Comparison of ENCODE assay signal across 14 cellular contexts in the genomic region with DNA sequence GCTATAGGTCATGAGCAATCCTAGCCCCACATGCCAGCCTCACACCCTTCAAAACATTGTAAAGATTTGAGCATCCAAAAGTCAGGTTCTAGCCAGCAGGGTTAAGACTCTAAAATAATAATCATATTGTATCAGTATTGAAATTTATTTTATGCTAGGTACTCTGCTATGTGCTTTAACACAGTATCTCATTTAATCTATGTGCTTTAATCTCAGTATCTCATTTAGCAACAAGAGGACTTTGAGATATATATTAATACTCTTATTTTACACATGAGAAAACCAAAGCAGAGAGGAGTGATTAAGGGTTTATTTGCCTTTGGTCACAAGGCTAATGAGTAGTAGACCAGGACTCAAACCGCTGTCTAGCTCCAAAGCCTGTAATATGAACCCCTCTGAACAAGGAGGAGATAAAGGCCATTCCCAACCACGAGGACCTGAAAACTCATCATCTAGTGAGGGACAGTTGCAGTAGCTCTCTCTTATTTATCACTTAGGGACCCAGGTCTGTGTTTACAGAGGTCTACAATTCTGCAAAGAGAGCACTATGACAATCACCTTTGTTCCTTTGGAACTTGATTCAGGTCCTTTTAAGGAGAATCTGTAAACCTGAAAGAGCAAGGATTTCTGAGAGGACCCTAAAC.
DNase-seq lines count a peak whose midpoint lies in the region; ATAC-seq and TF ChIP-seq lines count a peak whose summit lies in the region.
"Had no signal": no experiment of that assay in that cellular context is flagged by ENCODE, and none has a peak within 500 bp of the region (broad histone marks: within the 10 kb centered on the region; RNA-seq: fewer than 3 reads in every experiment).

No MANE protein-coding gene starts in this region.

- DNase-seq in left ventricle myocardium inferior = no peak
- DNase-seq in Right ventricle myocardium inferior (ENCODE audit: missing footprints) = no peak
- DNase-seq in RWPE1 (ENCODE audit: low spot score) = no peak
- DNase-seq in hepatocyte (ENCODE audit: low spot score) = no peak
- no peak for DNase-seq in transverse colon
- DNase-seq in epidermal melanocyte (ENCODE audit: insufficient read length, low spot score) = no peak
- DNase-seq in stimulated activated CD4-positive, alpha-beta T cell treated with anti-CD3 and anti-CD28 coated beads, Interleukin-4, amount 100 ng/mL, for 24 hours = no peak
- DNase-seq in lower leg skin (ENCODE audit: low spot score in 2 of 2) = no peak
- DNase-seq: activated CD4-positive, alpha-beta T cell treated with anti-CD3 and anti-CD28 coated beads for 48 hours; activated T-cell treated with anti-CD3 and anti-CD28 coated beads, Interleukin-2, amount 50 U/mL, for 48 hours; DMS153; MM.1S; NCI-H2171; T-cell had no signal

- no peak for TF ChIP-seq EP300 in transverse colon (IDR thresholded peaks at IDR 0.05; ENCODE audit: low read depth)

- H3K4me1 ChIP-seq in left ventricle myocardium inferior = peaks cover 47% of the 10 kb centered on the region
- peaks cover 30% of the 10 kb centered on the region for H3K4me1 ChIP-seq in hepatocyte (ENCODE audit: insufficient read depth)
- peaks cover 0 to 28% (median 22%) of the 10 kb centered on the region in 4 donors for H3K4me1 ChIP-seq in transverse colon

- POLR2A ChIA-PET in RWPE1 (lab: Yijun Ruan, JAX; ENCODE audit: low non-redundant PET) = no interaction called here

- H3K27me3 ChIP-seq in left ventricle myocardium inferior (ENCODE audit: low read depth) (no peaks in the 10 kb centered on the region), hepatocyte (no peaks in the 10 kb centered on the region), transverse colon (no peaks in the 10 kb centered on the region)

- H3K9me3 ChIP-seq in left ventricle myocardium inferior (replicated peaks) = peaks cover 2% of the 10 kb centered on the region
- no peaks in the 10 kb centered on the region for H3K9me3 ChIP-seq in hepatocyte (ENCODE audit: low read depth)
- no peaks in the 10 kb centered on the region for H3K9me3 ChIP-seq in transverse colon

- H3K79me2 ChIP-seq in hepatocyte = no peaks in the 10 kb centered on the region

- in situ Hi-C loops in transverse colon (cut with MboI; ENCODE audit: low pct_ligation_motif_present in 1 of 4, low pct_unique_long_range_greater_than_20kb in 1 of 4, low sequenced_read_pairs in 3 of 4) = no loop called here

- no peaks in the 10 kb centered on the region for H3K9me2 ChIP-seq in hepatocyte (replicated peaks; ENCODE audit: insufficient read depth)

- no peak overlapping the region for H3K4me3 ChIP-seq in left ventricle myocardium inferior
- H3K4me3 ChIP-seq in hepatocyte = no peak overlapping the region
- no peak overlapping the region for H3K4me3 ChIP-seq in transverse colon
- no peak overlapping the region for H3K4me3 ChIP-seq in lower leg skin (ENCODE audit: low read depth, poor library complexity, severe bottlenecking)

- CTCF ChIA-PET in RWPE1 (lab: Yijun Ruan, JAX) = interaction anchor here (1.2 kb wide), 1 partner anchor 24 kb away, joined by 3 read pairs; no protein-coding TSS in a partner anchor

- intact Hi-C loops in left ventricle myocardium inferior (cut with micrococcal nuclease) (no loop called here), Right ventricle myocardium inferior (cut with DNase I) (no loop called here), transverse colon (cut with DNase I; ENCODE audit: low total_unique reads) (no loop called here), lower leg skin (cut with DNase I; ENCODE audit: low total_unique reads) (no loop called here)

- H3K36me3 ChIP-seq in left ventricle myocardium inferior (no peaks in the 10 kb centered on the region), hepatocyte (replicated peaks; ENCODE audit: insufficient read depth, low read depth) (no peaks in the 10 kb centered on the region), transverse colon (no peaks in the 10 kb centered on the region)

- no peaks in the 10 kb centered on the region for H4K20me1 ChIP-seq in hepatocyte (ENCODE audit: insufficient read depth, poor library complexity, severe bottlenecking)

- TF ChIP-seq POLR2A in transverse colon (IDR thresholded peaks at IDR 0.05) (no peak), lower leg skin (IDR thresholded peaks at IDR 0.05) (no peak)

- no peak overlapping the region for H2AFZ ChIP-seq in hepatocyte

- peak overlapping the region; percentile 76 for H3K4me2 ChIP-seq in hepatocyte

- ATAC-seq in Right ventricle myocardium inferior = no peak
- ATAC-seq: T-cell had no signal

- peak overlapping the region; percentile 25 for H3K27ac ChIP-seq in left ventricle myocardium inferior (replicated peaks)
- peak overlapping the region; percentile 78 for H3K27ac ChIP-seq in RWPE1
- H3K27ac ChIP-seq in hepatocyte = peak overlapping the region; percentile 98
- peak overlapping the region; percentile 93 to 98 (median 95) for H3K27ac ChIP-seq in transverse colon

- 25% methylated on average over 2 of the region's 2 CpGs for WGBS in hepatocyte (ENCODE audit: low lambda C conversion rate, missing lambda C conversion rate)
- 87 to 90% methylated on average over 2 of the region's 2 CpGs for WGBS in transverse colon (ENCODE audit: low coverage in 1 of 2), 2 donors
- 71 to 72% methylated on average over 2 of the region's 2 CpGs for whole genome bisulfite sequencing in lower leg skin, 2 donors

- TF ChIP-seq CTCF in left ventricle myocardium inferior (IDR thresholded peaks at IDR 0.05; ENCODE audit: borderline replicate concordance) (no peak), RWPE1 (conservative IDR thresholded peaks at IDR 0.05; ENCODE audit: low read depth) (no peak), hepatocyte (IDR thresholded peaks at IDR 0.05; ENCODE audit: poor library complexity) (no peak), transverse colon (IDR thresholded peaks at IDR 0.05) (no peak), lower leg skin (IDR thresholded peaks at IDR 0.05) (no peak)

Comparison
In these comparisons a context has a peak if more than half of its experiments do, and no peak if none do; other contexts are left out.
1. H3K27ac ChIP-seq: peak in every context shown above with its lines; median percentile 98 in hepatocyte; 95 in transverse colon; 78 in RWPE1; 25 in left ventricle myocardium inferior.